In genomic region chr3:32176989-32177701, GRCh38 we compare ENCODE assay signal across 8 cellular contexts.
A peak's percentile ranks its signal among the peaks of the same experiment; 100 is the strongest.
DNase-seq lines count a peak whose midpoint lies in the region; ATAC-seq, FAIRE-seq and TF ChIP-seq lines count a peak whose summit lies in the region.

No MANE protein-coding gene starts in this region.

- POLR2A ChIA-PET in AG04449 (lab: Yijun Ruan, JAX): no interaction called here

- H3K4me1 ChIP-seq in heart right ventricle: peaks cover 2 to 14% (median 10%) of the 10 kb centered on the region in 9 donors

- 18 to 19% methylated on average over 9 of the region's 9 CpGs for WGBS in heart right ventricle, 2 donors

- H3K4me3 ChIP-seq in AG04449 (ENCODE audit: low read depth, low read length) (no peak overlapping the region), heart right ventricle (no peak overlapping the region)

- H3K27me3 ChIP-seq in heart right ventricle: no peaks in the 10 kb centered on the region

- intact Hi-C loops in heart right ventricle (cut with DNase I): loop anchor here (1.0 to 10.0 kb wide), 18 partner anchors 60 to 488 kb away; partner anchors contain the start of genes CMTM8 (in 3 of the 10) and CMTM7 (in 2 of the 10)

- FAIRE-seq in HTR-8/SVneo (lab: Jason Lieb, UNC): peak; percentile 82

- CTCF ChIA-PET in AG04449 (lab: Yijun Ruan, JAX): interaction anchor here (0.7 to 4.4 kb wide), 38 partner anchors 9 to 291 kb away, joined by 3 to 34 read pairs (median 4); partner anchors contain the start of gene CMTM8

- TF ChIP-seq CTCF in AG04449 (IDR thresholded peaks at IDR 0.05; ENCODE audit: insufficient read depth, low read length, missing control alignments) (peak; percentile 54), heart right ventricle (IDR thresholded peaks at IDR 0.05) (peak; percentile 64 to 74 (median 69))

- DNase-seq in AG04449 (ENCODE audit: low read depth, low spot score) (no peak), HTR-8/SVneo (ENCODE audit: insufficient read length, low spot score) (peak; percentile 53), SK-N-DZ (ENCODE audit: low spot score) (peak; percentile 76), heart right ventricle (peak in 1 of 2 donors; percentile 56), putamen (ENCODE audit: low spot score) (no peak)
- peak; percentile 46 for DNase-seq in activated naive CD4-positive, alpha-beta T cell treated with Interleukin-2 at 50 U/mL for 16 hours
- peak; percentile 35 to 97 (median 37) for DNase-seq in stimulated activated CD4-positive, alpha-beta T cell treated with anti-CD3 and anti-CD28 coated beads, Interleukin-12 subunit alpha, Interleukin-12 subunit beta, amount 100 ng/mL, for 48 hours (ENCODE audit: low read depth in 2 of 3, low spot score in 1 of 3)

- H3K9me3 ChIP-seq in heart right ventricle: peaks cover 0 to 4% (median 0%) of the 10 kb centered on the region in 11 donors

- ATAC-seq in GM18502 (IDR thresholded peaks at IDR 0.05; ENCODE audit: poor library complexity, unreplicated experiment): peak; percentile 62
- peak; percentile 46 to 73 (median 55) for ATAC-seq in heart right ventricle

- peaks cover 0 to 1% (median 0%) of the 10 kb centered on the region in 9 donors for H3K36me3 ChIP-seq in heart right ventricle

- H3K27ac ChIP-seq in heart right ventricle: no peak overlapping the region

Comparison
In these comparisons a context has a peak if more than half of its experiments do, and no peak if none do; other contexts are left out.
1. DNase-seq: peak in HTR-8/SVneo (single experiment), SK-N-DZ (single experiment), activated naive CD4-positive, alpha-beta T cell treated with Interleukin-2 at 50 U/mL for 16 hours (single experiment) and stimulated activated CD4-positive, alpha-beta T cell treated with anti-CD3 and anti-CD28 coated beads, Interleukin-12 subunit alpha, Interleukin-12 subunit beta, amount 100 ng/mL, for 48 hours (3 of 3); none in AG04449 (single experiment) and putamen (single experiment).